Comparison of ENCODE assay signal across 15 cellular contexts in the genomic region with DNA sequence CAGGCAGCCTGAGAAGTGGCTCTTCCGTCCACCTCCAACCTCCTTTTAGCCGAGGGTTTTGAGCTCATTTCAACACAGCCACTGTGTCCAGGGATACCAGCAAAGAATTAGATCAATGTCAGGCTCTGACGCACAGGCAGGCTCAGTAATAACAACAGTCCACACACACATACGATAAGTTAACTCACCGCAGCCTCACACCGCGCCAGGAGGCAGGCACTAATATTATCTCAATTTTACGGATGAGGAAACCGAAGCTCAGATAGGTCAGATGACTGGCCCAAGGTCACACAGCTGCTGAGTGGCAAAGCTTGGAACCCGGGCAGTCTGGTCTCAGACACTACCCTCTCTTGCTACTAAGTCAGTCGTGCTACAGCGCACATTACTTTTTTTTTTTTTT. TPM values are rescaled to one million over a fixed set of nuclear protein-coding genes. Genes with fewer than 3 reads are reported as not detected.
DNase-seq lines count a peak whose midpoint lies in the region; TF ChIP-seq lines count a peak whose summit lies in the region.
"Had no signal": no experiment of that assay in that cellular context is flagged by ENCODE, and none has a peak within 500 bp of the region (broad histone marks: within the 10 kb centered on the region; RNA-seq: fewer than 3 reads in every experiment).

No MANE protein-coding gene starts in this region.

- no peak overlapping the region for H3K4me2 ChIP-seq in osteoblast (ENCODE audit: insufficient read depth, low read length)
- H3K4me2 ChIP-seq: A549 had no signal

- POLR2A ChIA-PET in HEK293 (lab: Yijun Ruan, JAX), result no interaction called here

- H2AFZ ChIP-seq in osteoblast (ENCODE audit: low read length), result no peak overlapping the region

- DNase-seq in astrocyte of the cerebellum (ENCODE audit: low read depth) (peak; percentile 83), fibroblast of mammary gland (ENCODE audit: low read depth) (peak; percentile 16), osteoblast (ENCODE audit: insufficient read length, low spot score, missing footprints) (peak; percentile 38), activated gamma-delta T cell (lab: John Stamatoyannopoulos, UW) (no peak), lower leg skin (ENCODE audit: low spot score in 2 of 2) (no peak), Peyer's patch (no peak)
- DNase-seq: AML-193; Caco-2; CD4-positive, alpha-beta T cell; GOT3; H7 had no signal

- H3K79me2 ChIP-seq in osteoblast (ENCODE audit: insufficient read depth, low read length), result no peaks in the 10 kb centered on the region

- CTCF ChIA-PET in HEK293 (lab: Yijun Ruan, JAX), result interaction anchor here (0.6 to 1.3 kb wide), 5 partner anchors 9 to 422 kb away, joined by 3 to 5 read pairs (median 3); no protein-coding TSS in a partner anchor

- TF ChIP-seq CTCF in HEK293 (tag by site-specific recombination; IDR thresholded peaks at IDR 0.05), result no peak
- TF ChIP-seq CTCF in astrocyte of the cerebellum (IDR thresholded peaks at IDR 0.05; ENCODE audit: low read depth, low read length, missing control alignments), result no peak
- no peak for TF ChIP-seq CTCF in fibroblast of mammary gland (conservative IDR thresholded peaks at IDR 0.05; ENCODE audit: control insufficient read depth, insufficient read depth, low read depth, low read length)
- no peak for TF ChIP-seq CTCF in osteoblast (IDR thresholded peaks at IDR 0.05; ENCODE audit: extremely low read depth, low read depth, low read length)
- TF ChIP-seq CTCF in lower leg skin (IDR thresholded peaks at IDR 0.05), result no peak
- no peak for TF ChIP-seq CTCF in Peyer's patch (IDR thresholded peaks at IDR 0.05)

- H3K36me3 ChIP-seq in HEK293 (ENCODE audit: control insufficient read depth in 2 of 2, insufficient read depth in 1 of 2, low read length in 2 of 2) (peaks cover 0 to 18% of the 10 kb centered on the region in 2 experiments; a peak in 2 of 3 replicates), osteoblast (ENCODE audit: insufficient read depth, low read length) (no peaks in the 10 kb centered on the region), Peyer's patch (no peaks in the 10 kb centered on the region)

- H3K4me1 ChIP-seq in HEK293 (ENCODE audit: control insufficient read depth, insufficient read depth, low read length) (peaks cover 3% of the 10 kb centered on the region; the same call in 1 of the 2 replicates), osteoblast (ENCODE audit: insufficient read depth, low read length) (peaks cover 3% of the 10 kb centered on the region), Peyer's patch (no peaks in the 10 kb centered on the region)
- H3K4me1 ChIP-seq: A549, Caco-2 had no signal

- in situ Hi-C loops in astrocyte of the cerebellum (cut with HindIII; ENCODE audit: low sequenced_read_pairs), result no loop called here

- H3K4me3 ChIP-seq in HEK293 (ENCODE audit: low read depth, low read length) (no peak overlapping the region), astrocyte of the cerebellum (ENCODE audit: low read depth, low read length) (no peak overlapping the region), fibroblast of mammary gland (ENCODE audit: control insufficient read depth, low read depth, low read length) (no peak overlapping the region), osteoblast (ENCODE audit: insufficient read depth, low read length) (no peak overlapping the region), lower leg skin (ENCODE audit: low read depth, poor library complexity, severe bottlenecking) (no peak overlapping the region), Peyer's patch (no peak overlapping the region)
- H3K4me3 ChIP-seq: A549 had no signal

- 96 to 97% methylated on average over 12 of the region's 12 CpGs for WGBS in lower leg skin, 2 donors

- TF ChIP-seq POLR2A in lower leg skin (IDR thresholded peaks at IDR 0.05), result no peak
- no peak for TF ChIP-seq POLR2A in Peyer's patch (IDR thresholded peaks at IDR 0.05)

- no peaks in the 10 kb centered on the region for H3K9me3 ChIP-seq in HEK293 (ENCODE audit: control insufficient read depth, insufficient read depth, low read depth, low read length)
- H3K9me3 ChIP-seq in osteoblast (ENCODE audit: low read depth, low read length), result no peaks in the 10 kb centered on the region
- H3K9me3 ChIP-seq in Peyer's patch, result no peaks in the 10 kb centered on the region
- H3K9me3 ChIP-seq: A549, Caco-2 had no signal

- H4K20me1 ChIP-seq in osteoblast (ENCODE audit: insufficient read depth, low read length), result peaks cover 15% of the 10 kb centered on the region

- H3K27me3 ChIP-seq in osteoblast (ENCODE audit: insufficient read depth, low read length) (no peaks in the 10 kb centered on the region), Peyer's patch (no peaks in the 10 kb centered on the region)

- intact Hi-C loops in lower leg skin (cut with DNase I; ENCODE audit: low total_unique reads), result no loop called here

- H3K27ac ChIP-seq in HEK293 (ENCODE audit: extremely low read depth, low read depth, low read length) (no peak overlapping the region), osteoblast (ENCODE audit: low read depth, low read length) (no peak overlapping the region), Peyer's patch (no peak overlapping the region)
- H3K27ac ChIP-seq: 22Rv1, A549, C4-2B had no signal

TF ChIP-seq in HEK293, 187 proteins besides CTCF, POLR2A, EP300 and RAD21:
- TF ChIP-seq ZNF391 (tag by site-specific recombination; IDR thresholded peaks at IDR 0.05; ENCODE audit: borderline replicate concordance, low read depth), result no peak
- TF ChIP-seq ZNF664 (tag by site-specific recombination; IDR thresholded peaks at IDR 0.05), result peak; percentile 51; the same call in 1 of the 2 replicates
- peak; percentile 63; the same call in 1 of the 2 replicates for TF ChIP-seq ZNF768 (tag by site-specific recombination; IDR thresholded peaks at IDR 0.05)
- no peak for TF ChIP-seq ZNF350 (tag by site-specific recombination; IDR thresholded peaks at IDR 0.05)

RNA-seq across cellular contexts. Expression of a gene that starts 22.9 kb away (rescaled TPM):
- 156 and 163 TPM in 2 replicates for total RNA-seq in osteoblast
- total RNA-seq in lower leg skin, result 10 to 100 TPM; 60.9 to 98.8 (median 88.3) TPM
- total RNA-seq in Peyer's patch, result 100 to 1,000 TPM; 220 to 753 (median 440) TPM

Comparison
In these comparisons a context has a peak if more than half of its experiments do, and no peak if none do; other contexts are left out.
1. DNase-seq: peak in astrocyte of the cerebellum (single experiment), fibroblast of mammary gland (single experiment) and osteoblast (single experiment); none in activated gamma-delta T cell (single experiment), lower leg skin (0 of 2) and Peyer's patch (0 of 3).